In the genomic region with DNA sequence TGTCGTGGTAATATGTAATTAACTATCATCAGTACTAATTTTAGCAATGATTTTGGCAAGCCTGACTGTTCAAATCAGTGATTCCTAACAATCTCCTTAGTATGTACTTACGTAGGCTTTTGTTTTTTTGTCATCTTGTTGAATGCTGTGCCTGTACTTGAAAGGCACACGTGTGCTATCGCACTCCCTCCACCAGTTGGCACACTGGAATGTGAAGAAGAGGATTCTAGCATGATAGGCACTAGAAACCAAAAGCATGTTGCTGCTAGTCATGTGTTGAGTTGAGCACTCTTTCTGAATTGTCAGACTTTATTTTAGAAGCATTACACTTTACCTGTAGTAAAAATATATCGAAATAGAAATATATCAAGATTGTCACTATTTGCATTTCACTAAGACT, we compare ENCODE assay signal across 19 cellular contexts.
"Had no signal": no experiment of that assay in that cellular context is flagged by ENCODE, and none has a peak within 500 bp of the region (broad histone marks: within the 10 kb centered on the region; RNA-seq: fewer than 3 reads in every experiment).

No MANE protein-coding gene starts in this region.

- H3K27ac ChIP-seq: adrenal gland had no signal

- ATAC-seq: T-helper 17 cell had no signal

- H3K9me3 ChIP-seq: adrenal gland had no signal

- H3K27me3 ChIP-seq: adrenal gland had no signal

- DNase-seq: activated B cell treated with CpG ODN at 0.5 μM for 24 hours; activated CD4-positive, alpha-beta memory T cell treated with anti-CD3 and anti-CD28 coated beads, Interleukin-2, amount 10 ng/mL, durations not matched to agents 7 days and 5 days; activated CD4-positive, alpha-beta T cell treated with anti-CD3 and anti-CD28 coated beads for 1 hour; activated CD4-positive, alpha-beta T cell treated with anti-CD3 and anti-CD28 coated beads, Interleukin-2, amount 50 U/mL, for 1 hour; activated naive CD4-positive, alpha-beta T cell treated with anti-CD3 and anti-CD28 coated beads, Interleukin-2, amount 50 U/mL, for 16 hours; activated naive CD8-positive, alpha-beta T cell treated with anti-CD3 and anti-CD28 coated beads, Interleukin-2, amount 10 ng/mL, durations not matched to agents 7 days and 5 days; activated T-cell treated with anti-CD3 and anti-CD28 coated beads for 4 hours; adrenal gland; aorta; NCI-H1092; NCI-H1417; NCI-H1930; NCI-H345; NCI-H510A; NCI-H526 treated with DMSO at 0.1 percent for 48 hours; NCI-H82; SIG-M5; T-helper 17 cell; T-helper 9 cell had no signal

- H3K4me3 ChIP-seq: adrenal gland had no signal
